13 cellular contexts compared by ENCODE assay signal in genomic region chr15:75732206-75732808, GRCh38. TPM values are rescaled to one million over a fixed set of nuclear protein-coding genes. Genes with fewer than 3 reads are reported as not detected.
DNase-seq lines count a peak whose midpoint lies in the region; FAIRE-seq and TF ChIP-seq lines count a peak whose summit lies in the region.
"Had no signal": no experiment of that assay in that cellular context is flagged by ENCODE, and none has a peak within 500 bp of the region (broad histone marks: within the 10 kb centered on the region; RNA-seq: fewer than 3 reads in every experiment).

No MANE protein-coding gene starts in this region.

- FAIRE-seq in kidney (lab: Jason Lieb, UNC): no peak
- FAIRE-seq: colon had no signal

- peaks cover 25 to 32% of the 10 kb centered on the region in 2 experiments for H3K4me1 Mint-ChIP-seq in H9

- no peak overlapping the region for H2AK5ac ChIP-seq in H9 (ENCODE audit: insufficient read length, low read length)

- no peak overlapping the region for H2AFZ ChIP-seq in H9 (ENCODE audit: low read length)
- H2AFZ ChIP-seq: PC-9 had no signal

- H3K4me2 ChIP-seq in H9 (ENCODE audit: insufficient read depth, insufficient read length, low read length): no peak overlapping the region
- H3K4me2 ChIP-seq: PC-9 had no signal

- H3K27ac ChIP-seq in SJCRH30 (peak overlapping the region; percentile 33), kidney (ENCODE audit: low read depth in 2 of 2, low read length in 2 of 2) (no peak overlapping the region), stomach (peak overlapping the region in 3 of 5 donors; percentile 22 to 65 (median 33)), H9 (ENCODE audit: insufficient read length, low read depth, low read length) (no peak overlapping the region)
- H3K27ac ChIP-seq: PC-9 had no signal

- no peak overlapping the region for H2BK5ac ChIP-seq in H9 (ENCODE audit: insufficient read length, low read length)

- H3K4ac ChIP-seq in H9 (ENCODE audit: low read depth, low read length): no peak overlapping the region

- DNase-seq in H7 (peak; percentile 51), SJCRH30 (peak; percentile 35 to 37), kidney (peak; percentile 64), stomach (no peak), H9 (no peak), NCI-H1105 (lab: John Stamatoyannopoulos, UW) (no peak), T-helper 1 cell (no peak)
- DNase-seq in stimulated activated CD4-positive, alpha-beta T cell treated with anti-CD3 and anti-CD28 coated beads, Interleukin-4, amount 100 ng/mL, for 4 hours: no peak
- DNase-seq: activated CD4-positive, alpha-beta T cell treated with anti-CD3 and anti-CD28 coated beads for 1 hour had no signal

- no peak overlapping the region for H2BK15ac ChIP-seq in H9 (ENCODE audit: low read depth, low read length)

- TF ChIP-seq CTCF in kidney (IDR thresholded peaks at IDR 0.05; ENCODE audit: borderline replicate concordance, extremely low read depth, insufficient read depth): no peak
- TF ChIP-seq CTCF in stomach (IDR thresholded peaks at IDR 0.05): no peak
- TF ChIP-seq CTCF in H9 (conservative IDR thresholded peaks at IDR 0.05): no peak

- H3K27me3 ChIP-seq in H7 (ENCODE audit: control insufficient read depth, insufficient read depth, low read length) (no peaks in the 10 kb centered on the region), SJCRH30 (no peaks in the 10 kb centered on the region), stomach (peaks cover 0 to 10% (median 0%) of the 10 kb centered on the region in 3 donors), H9 (ENCODE audit: insufficient read depth, low read length) (no peaks in the 10 kb centered on the region)

- H3K4me3 Mint-ChIP-seq in H9: no peak overlapping the region; a peak in 2 of 5 replicates
- H3K4me3 Mint-ChIP-seq: stimulated activated naive B cell treated with anti-CD40 and anti-IgM and Interleukin-4, amounts not matched to agents 10 μg/mL and 1 μg/mL and 100 μg/mL, for 72 hours; T-helper 1 cell treated with Interleukin-12 subunit alpha and Interleukin-12 subunit beta and Interleukin-4 antibody, amounts not matched to agents 30 μg/mL and 1 μg/mL, for 36 hours had no signal

- H3K36me3 ChIP-seq in H7 (replicated peaks; ENCODE audit: control insufficient read depth, insufficient read depth, low read length) (peaks cover 2% of the 10 kb centered on the region), SJCRH30 (no peaks in the 10 kb centered on the region), kidney (ENCODE audit: control insufficient read depth in 1 of 2, insufficient read depth in 2 of 2, low read length in 2 of 2) (no peaks in the 10 kb centered on the region), stomach (no peaks in the 10 kb centered on the region)

- H3K27ac Mint-ChIP-seq in H9: peak overlapping the region in 1 of 3 experiments; percentile 90; a peak in 1 of 7 replicates
- H3K27ac Mint-ChIP-seq: stimulated activated naive B cell treated with anti-CD40 and anti-IgM and Interleukin-4, amounts not matched to agents 10 μg/mL and 1 μg/mL and 100 μg/mL, for 72 hours; T-helper 1 cell treated with Interleukin-12 subunit alpha and Interleukin-12 subunit beta and Interleukin-4 antibody, amounts not matched to agents 30 μg/mL and 1 μg/mL, for 36 hours had no signal

- no peak overlapping the region for H2BK20ac ChIP-seq in H9 (ENCODE audit: low read depth, low read length, poor library complexity, severe bottlenecking)

- H3K9ac ChIP-seq in kidney (ENCODE audit: low read length in 2 of 2) (no peak overlapping the region), H9 (ENCODE audit: extremely low read depth, insufficient read length, low read length) (no peak overlapping the region)

- peaks cover 10% of the 10 kb centered on the region for H3K27me3 Mint-ChIP-seq in H9 (ENCODE audit: low read depth)

- peaks cover 12% of the 10 kb centered on the region for H3K4me1 ChIP-seq in SJCRH30
- H3K4me1 ChIP-seq in kidney (ENCODE audit: control insufficient read depth in 1 of 2, insufficient read depth in 1 of 2, low read depth in 1 of 2, low read length in 2 of 2): peaks cover 0 to 9% of the 10 kb centered on the region in 2 donors
- peaks cover 2 to 26% (median 17%) of the 10 kb centered on the region in 4 donors for H3K4me1 ChIP-seq in stomach
- no peaks in the 10 kb centered on the region for H3K4me1 ChIP-seq in H9 (ENCODE audit: insufficient read depth, low read length)

- no peak overlapping the region for H3T11ph ChIP-seq in H9 (ENCODE audit: low read length)

- H3K4me3 ChIP-seq in H7 (ENCODE audit: insufficient read depth, low read depth, low read length) (no peak overlapping the region), SJCRH30 (peak overlapping the region; percentile 54), kidney (ENCODE audit: low read length in 2 of 2) (no peak overlapping the region), stomach (no peak overlapping the region)
- H3K4me3 ChIP-seq: PC-9 had no signal

- no peak overlapping the region for H4K5ac ChIP-seq in H9 (ENCODE audit: insufficient read length, low read depth, low read length)

- no peaks in the 10 kb centered on the region for H3K9me3 ChIP-seq in SJCRH30 (replicated peaks)
- no peaks in the 10 kb centered on the region for H3K9me3 ChIP-seq in kidney (ENCODE audit: control insufficient read depth in 1 of 2, low read length in 2 of 2)
- H3K9me3 ChIP-seq in stomach: no peaks in the 10 kb centered on the region
- H3K9me3 ChIP-seq in H9 (ENCODE audit: control insufficient read depth, low read depth, low read length): no peaks in the 10 kb centered on the region

- H2BK12ac ChIP-seq in H9 (ENCODE audit: insufficient read length, low read depth, low read length): no peak overlapping the region

- peaks cover 0 to 2% (median 0%) of the 10 kb centered on the region in 3 experiments; a peak in 2 of 7 replicates for H3K36me3 Mint-ChIP-seq in H9 (ENCODE audit: insufficient read depth in 1 of 3, low read depth in 3 of 3)

- TF ChIP-seq EP300 in stomach (IDR thresholded peaks at IDR 0.05): no peak

- H3K79me1 ChIP-seq in H9 (ENCODE audit: insufficient read depth, low read depth, low read length, poor library complexity, severe bottlenecking): no peaks in the 10 kb centered on the region

- no peak overlapping the region for H2BK120ac ChIP-seq in H9 (ENCODE audit: low read depth, low read length, poor library complexity, severe bottlenecking)

- no peaks in the 10 kb centered on the region for H4K20me1 ChIP-seq in H9 (ENCODE audit: control insufficient read depth, insufficient read depth, insufficient read length)

- no peaks in the 10 kb centered on the region for H3K9me3 Mint-ChIP-seq in H9
- H3K9me3 Mint-ChIP-seq: stimulated activated naive B cell treated with anti-CD40 and anti-IgM and Interleukin-4, amounts not matched to agents 10 μg/mL and 1 μg/mL and 100 μg/mL, for 72 hours; T-helper 1 cell treated with Interleukin-12 subunit alpha and Interleukin-12 subunit beta and Interleukin-4 antibody, amounts not matched to agents 30 μg/mL and 1 μg/mL, for 36 hours had no signal

- H3K56ac ChIP-seq in H9 (ENCODE audit: insufficient read length, low read depth, low read length): no peak overlapping the region

- H3K23me2 ChIP-seq in H9 (ENCODE audit: insufficient read length, low read depth, low read length, poor library complexity, severe bottlenecking): no peaks in the 10 kb centered on the region

- no peak overlapping the region for H3K23ac ChIP-seq in H9 (ENCODE audit: insufficient read length, low read depth, low read length)

- no peak overlapping the region for H3K18ac ChIP-seq in H9 (ENCODE audit: insufficient read length, low read depth, low read length)

- WGBS in stomach, 5 donors: 50 to 70% (median 62%) methylated on average over 11 to 16 of the region's 16 CpGs
- WGBS in H9 (ENCODE audit: extremely low coverage, insufficient read length, low lambda C conversion rate): no CpG with 5 or more reads among the region's 16 CpGs

- no peaks in the 10 kb centered on the region for H3K79me2 ChIP-seq in H9 (ENCODE audit: insufficient read depth, low read length)

- no peak for TF ChIP-seq POLR2A in stomach (IDR thresholded peaks at IDR 0.05)

- no peak overlapping the region for H3K14ac ChIP-seq in H9 (ENCODE audit: insufficient read depth, low read length)

- no peak overlapping the region for H4K91ac ChIP-seq in H9 (ENCODE audit: insufficient read length, low read depth, low read length)

- intact Hi-C loops in kidney (cut with DNase I): no loop called here
- intact Hi-C loops in stomach (cut with DNase I; ENCODE audit: low total_unique reads): loop anchor here (10.0 kb wide), 1 partner anchor 72 kb away; no protein-coding TSS in a partner anchor

- H4K8ac ChIP-seq in H9 (replicated peaks; ENCODE audit: insufficient read length, low read depth, low read length): no peak overlapping the region

RNA-seq across cellular contexts. Expression of gene CSPG4, which starts 19.7 kb away (rescaled TPM):
- 4.3 and 5.0 TPM in 2 replicates for total RNA-seq in H7 (2014; rRNA removed; shearing (Covaris generic))
- 10.4 and 11.1 TPM in 2 replicates for total RNA-seq in SJCRH30 (2014; rRNA removed; shearing (Covaris generic))
- total RNA-seq in kidney: 30.7 TPM
- polyA plus RNA-seq in kidney (ENCODE audit: insufficient read depth, low read depth, low replicate concordance): 4.4 TPM
- 10 to 100 TPM; 15.1 to 44.6 (median 28.1) TPM for total RNA-seq in stomach
- polyA plus RNA-seq in stomach: 10 to 100 TPM in 1 of 3 donors, 1 to 10 TPM in 2; 1.8 to 15.5 (median 3.1) TPM
- total RNA-seq in H9 (2021): 2.0 and 2.1 TPM in 2 replicates

Comparison
In these comparisons a context has a peak if more than half of its experiments do, and no peak if none do; other contexts are left out.
1. DNase-seq: peak in H7 (single experiment), SJCRH30 (2 of 2) and kidney (single experiment); none in stomach (single experiment), stimulated activated CD4-positive, alpha-beta T cell treated with anti-CD3 and anti-CD28 coated beads, Interleukin-4, amount 100 ng/mL, for 4 hours (0 of 2), H9 (single experiment), NCI-H1105 (single experiment) and T-helper 1 cell (0 of 5).
2. H3K27ac ChIP-seq: peak in SJCRH30 (single experiment) and stomach (3 of 5); none in kidney (0 of 2) and H9 (single experiment).